In genomic region chr4:172736046-172736445, GRCh38 we compare ENCODE assay signal across 26 cellular contexts.
"Had no signal": no experiment of that assay in that cellular context is flagged by ENCODE, and none has a peak within 500 bp of the region (broad histone marks: within the 10 kb centered on the region; RNA-seq: fewer than 3 reads in every experiment).

No MANE protein-coding gene starts in this region.

- H3K27me3 ChIP-seq: colonic mucosa, esophagus muscularis mucosa, foreskin keratinocyte, gastroesophageal sphincter, heart left ventricle, hepatocyte, neutrophil, pancreas, right lobe of liver, tibial nerve, upper lobe of left lung had no signal

- H3K4me2 ChIP-seq: hepatocyte had no signal

- ATAC-seq: foreskin keratinocyte; gastroesophageal sphincter; heart left ventricle; left ventricle myocardium superior; lower lobe of right lung; natural killer cell treated with Interleukin-12 subunit alpha and Interleukin-12 subunit beta and Interleukin-15 and Interleukin-18, amount 100 ng/mL, for 72 hours; pancreas; right lobe of liver; stimulated activated naive B cell treated with anti-CD40 and anti-IgM and Interleukin-4, amounts not matched to agents 10 μg/mL and 1 μg/mL and 100 μg/mL, for 72 hours had no signal

- DNase-seq: colonic mucosa; effector CD8-positive, alpha-beta T cell; foreskin keratinocyte; heart left ventricle; islet precursor cell; left ventricle myocardium superior; lower lobe of right lung; naive B cell; pancreas; retina; right lobe of liver; small intestine; stimulated activated CD4-positive, alpha-beta T cell treated with anti-CD3 and anti-CD28 coated beads, Interleukin-15, amount 100 ng/mL, for 24 hours; stimulated activated CD4-positive, alpha-beta T cell treated with anti-CD3 and anti-CD28 coated beads, Interleukin-2, amount 100 ng/mL, for 48 hours; stimulated activated naive B cell treated with anti-CD40 and anti-IgM and Interleukin-4, amounts not matched to agents 10 μg/mL and 1 μg/mL and 100 μg/mL, for 72 hours; upper lobe of left lung had no signal

- H3K4me1 Mint-ChIP-seq: naive B cell; neural crest cell; stimulated activated naive B cell treated with anti-CD40 and anti-IgM and Interleukin-4, amounts not matched to agents 10 μg/mL and 1 μg/mL and 100 μg/mL, for 72 hours had no signal

- H3K4me1 ChIP-seq: colonic mucosa, esophagus muscularis mucosa, foreskin keratinocyte, gastroesophageal sphincter, heart left ventricle, lower lobe of right lung, pancreas, right lobe of liver, tibial nerve, upper lobe of left lung had no signal

- H3K9me3 ChIP-seq: colonic mucosa, pancreas, right lobe of liver had no signal

- H3K79me2 ChIP-seq: hepatocyte had no signal

- H3K27ac Mint-ChIP-seq: dendritic cell treated with granulocyte-macrophage colony-stimulating factor and Interleukin-4, amounts not matched to agents 40 ng/mL and 50 ng/mL, for 4 days; naive B cell; natural killer cell treated with Interleukin-12 subunit alpha and Interleukin-12 subunit beta and Interleukin-15 and Interleukin-18, amount 100 ng/mL, for 72 hours; stimulated activated naive B cell treated with anti-CD40 and anti-IgM and Interleukin-4, amounts not matched to agents 10 μg/mL and 1 μg/mL and 100 μg/mL, for 72 hours; stimulated activated naive CD8-positive, alpha-beta T cell treated with anti-CD3 and anti-CD28 coated beads, Interleukin-15, Interleukin-2, amounts not matched to agents 100 ng/mL and 50 ng/mL, for 24 hours had no signal

- H2AFZ ChIP-seq: hepatocyte had no signal

- H3K4me3 ChIP-seq: colonic mucosa, esophagus muscularis mucosa, gastroesophageal sphincter, heart left ventricle, hepatocyte, lower lobe of right lung, pancreas, right lobe of liver, thoracic aorta, tibial nerve, upper lobe of left lung had no signal

- H3K4me3 Mint-ChIP-seq: dendritic cell treated with granulocyte-macrophage colony-stimulating factor and Interleukin-4, amounts not matched to agents 40 ng/mL and 50 ng/mL, for 4 days; naive B cell; natural killer cell treated with Interleukin-12 subunit alpha and Interleukin-12 subunit beta and Interleukin-15 and Interleukin-18, amount 100 ng/mL, for 72 hours; neural crest cell; stimulated activated naive B cell treated with anti-CD40 and anti-IgM and Interleukin-4, amounts not matched to agents 10 μg/mL and 1 μg/mL and 100 μg/mL, for 72 hours; stimulated activated naive CD8-positive, alpha-beta T cell treated with anti-CD3 and anti-CD28 coated beads, Interleukin-15, Interleukin-2, amounts not matched to agents 100 ng/mL and 50 ng/mL, for 24 hours had no signal

- H3K27ac ChIP-seq: colonic mucosa, esophagus muscularis mucosa, foreskin keratinocyte, gastroesophageal sphincter, heart left ventricle, hepatocyte, lower lobe of right lung, neutrophil, pancreas, right lobe of liver, thoracic aorta, tibial nerve, upper lobe of left lung had no signal

- H3K27me3 Mint-ChIP-seq: dendritic cell treated with granulocyte-macrophage colony-stimulating factor and Interleukin-4, amounts not matched to agents 40 ng/mL and 50 ng/mL, for 4 days; naive B cell; natural killer cell treated with Interleukin-12 subunit alpha and Interleukin-12 subunit beta and Interleukin-15 and Interleukin-18, amount 100 ng/mL, for 72 hours; stimulated activated naive B cell treated with anti-CD40 and anti-IgM and Interleukin-4, amounts not matched to agents 10 μg/mL and 1 μg/mL and 100 μg/mL, for 72 hours; stimulated activated naive CD8-positive, alpha-beta T cell treated with anti-CD3 and anti-CD28 coated beads, Interleukin-15, Interleukin-2, amounts not matched to agents 100 ng/mL and 50 ng/mL, for 24 hours had no signal

- H3K36me3 ChIP-seq: colonic mucosa, esophagus muscularis mucosa, gastroesophageal sphincter, heart left ventricle, lower lobe of right lung, neutrophil, pancreas, right lobe of liver, thoracic aorta, tibial nerve, upper lobe of left lung had no signal
